In the genomic region with DNA sequence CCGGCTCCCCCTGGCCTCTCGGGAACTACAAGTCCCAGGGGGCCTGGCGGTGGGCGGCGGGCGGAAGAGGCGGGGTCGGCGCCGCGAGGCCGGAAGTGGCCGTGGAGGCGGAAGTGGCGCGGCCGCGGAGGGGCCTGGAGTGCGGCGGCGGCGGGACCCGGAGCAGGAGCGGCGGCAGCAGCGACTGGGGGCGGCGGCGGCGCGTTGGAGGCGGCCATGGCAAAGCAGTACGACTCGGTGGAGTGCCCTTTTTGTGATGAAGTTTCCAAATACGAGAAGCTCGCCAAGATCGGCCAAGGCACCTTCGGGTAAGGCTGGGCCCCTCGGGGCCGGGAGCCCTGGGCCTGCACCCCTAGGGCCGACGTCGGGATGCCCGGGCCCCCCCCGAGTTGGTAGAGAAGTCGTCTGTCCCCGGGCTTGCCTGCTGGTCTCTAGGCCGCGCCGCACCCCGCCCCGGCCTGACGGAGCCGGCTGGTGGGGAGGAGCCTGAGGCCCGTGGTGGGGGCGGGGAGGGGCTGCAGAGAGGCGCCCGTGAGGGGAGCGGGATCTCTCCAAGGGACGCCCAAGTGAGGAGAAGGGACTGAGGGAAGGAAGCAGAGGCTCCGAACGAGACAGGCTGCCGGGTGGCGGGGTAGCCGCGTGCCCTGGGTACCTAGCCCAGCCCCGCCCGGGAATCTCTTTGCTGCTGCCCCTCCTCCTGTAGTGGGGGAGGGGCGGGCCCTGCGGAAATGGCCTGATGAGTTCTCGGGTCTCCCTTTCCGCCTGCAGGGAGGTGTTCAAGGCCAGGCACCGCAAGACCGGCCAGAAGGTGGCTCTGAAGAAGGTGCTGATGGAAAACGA, we compare ENCODE assay signal across 8 cellular contexts. TPM values are rescaled to one million over a fixed set of nuclear protein-coding genes. Genes with fewer than 3 reads are reported as not detected.
A peak's percentile ranks its signal among the peaks of the same experiment; 100 is the strongest.
DNase-seq lines count a peak whose midpoint lies in the region; ATAC-seq and TF ChIP-seq lines count a peak whose summit lies in the region.

Gene CDK9, plus strand, starts transcription at position 102 of the 840 bp plus-strand sequence. Its CDS starts 115 bp downstream, at position 217.

- H3K27me3 ChIP-seq in AG04450 (ENCODE audit: control insufficient read depth, insufficient read depth, low read length) (no peaks in the 10 kb centered on the region), kidney epithelial cell (ENCODE audit: control insufficient read depth, insufficient read depth, low read length) (no peaks in the 10 kb centered on the region)

- no peaks in the 10 kb centered on the region; the same call in 1 of the 2 replicates for H3K9me3 ChIP-seq in AG04450 (ENCODE audit: control insufficient read depth, insufficient read depth, low read length)

- no peak for DNase-seq in AG04450 (ENCODE audit: low read depth, low spot score)
- DNase-seq in NCI-H446 (lab: John Stamatoyannopoulos, UW), result peak; percentile 28 to 83
- peak; percentile 96 for DNase-seq in activated CD4-positive, CD25-positive, alpha-beta regulatory T cell treated with anti-CD3 and anti-CD28 coated beads, Interleukin-2, amount 50 U/mL, for 72 hours
- peak; percentile 82 for DNase-seq in cerebellar cortex (ENCODE audit: low spot score)
- no peak for DNase-seq in kidney epithelial cell (ENCODE audit: low read depth)
- peak; percentile 86 to 92 for DNase-seq in stimulated activated CD4-positive, alpha-beta T cell treated with anti-CD3 and anti-CD28 coated beads, Interleukin-15, amount 100 ng/mL, for 48 hours (ENCODE audit: low read depth in 2 of 2)

- H3K36me3 ChIP-seq in kidney epithelial cell (ENCODE audit: control insufficient read depth, insufficient read depth, low read length), result peaks cover 8% of the 10 kb centered on the region

- H3K4me3 ChIP-seq in AG04450 (ENCODE audit: low read depth, low read length) (peak within 1 kb of the TSS; percentile 89), kidney epithelial cell (ENCODE audit: low read depth, low read length) (peak within 1 kb of the TSS; percentile 94)

- H3K27ac ChIP-seq in AG04450 (ENCODE audit: low read depth, low read length), result peak within 1 kb of the TSS; percentile 75

- POLR2A ChIA-PET in AG04450 (lab: Yijun Ruan, JAX), result interaction anchor here (0.6 to 1.9 kb wide), 6 partner anchors 12 to 112 kb away, joined by 3 to 5 read pairs (median 4); partner anchors contain the start of gene TOR2A

- CTCF ChIA-PET in AG04450 (lab: Charles Lee), result interaction anchor here (0.6 to 2.5 kb wide), 12 partner anchors 14 to 373 kb away, joined by 3 to 11 read pairs (median 4); partner anchors contain the start of gene TOR2A

- peak; percentile 63 for ATAC-seq in GM18909 (IDR thresholded peaks at IDR 0.05; ENCODE audit: poor library complexity, unreplicated experiment)
- peak; percentile 55 for ATAC-seq in HG03159 (IDR thresholded peaks at IDR 0.05; ENCODE audit: unreplicated experiment)

- no peak for TF ChIP-seq CTCF in AG04450 (IDR thresholded peaks at IDR 0.05; ENCODE audit: low read depth, low read length)
- TF ChIP-seq CTCF in kidney epithelial cell (IDR thresholded peaks at IDR 0.05; ENCODE audit: insufficient read depth, low read length, poor library complexity, severe bottlenecking), result no peak

RNA-seq across cellular contexts. Expression of gene CDK9, which starts in this region (rescaled TPM):
- 38.2 and 45.9 TPM in 2 replicates for polyA plus RNA-seq in AG04450 (2011; rRNA removed)
- polyA minus RNA-seq in AG04450 (2011; rRNA and poly(A)+ RNA removed), result 47.9 and 58.9 TPM in 2 replicates
- 38.5 and 47.3 TPM in 2 replicates for total RNA-seq in kidney epithelial cell

Comparison
In these comparisons a context has a peak if more than half of its experiments do, and no peak if none do; other contexts are left out.
1. DNase-seq: peak in NCI-H446 (2 of 2), activated CD4-positive, CD25-positive, alpha-beta regulatory T cell treated with anti-CD3 and anti-CD28 coated beads, Interleukin-2, amount 50 U/mL, for 72 hours (single experiment), cerebellar cortex (single experiment) and stimulated activated CD4-positive, alpha-beta T cell treated with anti-CD3 and anti-CD28 coated beads, Interleukin-15, amount 100 ng/mL, for 48 hours (2 of 2); none in AG04450 (single experiment) and kidney epithelial cell (single experiment).